9 cellular contexts compared by ENCODE assay signal in genomic region chr1:100455478-100456072, GRCh38.
A peak's percentile ranks its signal among the peaks of the same experiment; 100 is the strongest.
DNase-seq lines count a peak whose midpoint lies in the region; ATAC-seq and TF ChIP-seq lines count a peak whose summit lies in the region.
"Had no signal": no experiment of that assay in that cellular context is flagged by ENCODE, and none has a peak within 500 bp of the region (broad histone marks: within the 10 kb centered on the region; RNA-seq: fewer than 3 reads in every experiment).

No MANE protein-coding gene starts in this region.

- no peak for ATAC-seq in GM19452 (IDR thresholded peaks at IDR 0.05; ENCODE audit: unreplicated experiment)
- no peak for ATAC-seq in omental fat pad (ENCODE audit: low FRiP score)

- DNase-seq in NCI-H345 treated with DMSO at 0.1 percent for 48 hours (lab: John Stamatoyannopoulos, UW; ENCODE audit: unreplicated experiment) (peak; percentile 23), NCI-H345 (lab: John Stamatoyannopoulos, UW) (no peak), NCI-H2171 treated with DMSO at 0.1 percent for 48 hours (lab: John Stamatoyannopoulos, UW) (peak; percentile 33), dedifferentiated amniotic fluid mesenchymal stem cell (ENCODE audit: extremely low spot score) (peak; percentile 26), renal cortical epithelial cell (ENCODE audit: low read depth) (peak; percentile 25), omental fat pad (ENCODE audit: low spot score) (no peak), GDM1 (lab: John Stamatoyannopoulos, UW) (no peak)
- DNase-seq: NCI-H226 had no signal

- no peak for TF ChIP-seq CTCF in omental fat pad (IDR thresholded peaks at IDR 0.05)

Comparison
In these comparisons a context has a peak if more than half of its experiments do, and no peak if none do; other contexts are left out.
1. DNase-seq: peak in NCI-H345 treated with DMSO at 0.1 percent for 48 hours (single experiment), NCI-H2171 treated with DMSO at 0.1 percent for 48 hours (single experiment), dedifferentiated amniotic fluid mesenchymal stem cell (single experiment) and renal cortical epithelial cell (single experiment); none in NCI-H345 (single experiment), omental fat pad (single experiment) and GDM1 (single experiment).